Comparison of ENCODE assay signal across 13 cellular contexts in the genomic region with DNA sequence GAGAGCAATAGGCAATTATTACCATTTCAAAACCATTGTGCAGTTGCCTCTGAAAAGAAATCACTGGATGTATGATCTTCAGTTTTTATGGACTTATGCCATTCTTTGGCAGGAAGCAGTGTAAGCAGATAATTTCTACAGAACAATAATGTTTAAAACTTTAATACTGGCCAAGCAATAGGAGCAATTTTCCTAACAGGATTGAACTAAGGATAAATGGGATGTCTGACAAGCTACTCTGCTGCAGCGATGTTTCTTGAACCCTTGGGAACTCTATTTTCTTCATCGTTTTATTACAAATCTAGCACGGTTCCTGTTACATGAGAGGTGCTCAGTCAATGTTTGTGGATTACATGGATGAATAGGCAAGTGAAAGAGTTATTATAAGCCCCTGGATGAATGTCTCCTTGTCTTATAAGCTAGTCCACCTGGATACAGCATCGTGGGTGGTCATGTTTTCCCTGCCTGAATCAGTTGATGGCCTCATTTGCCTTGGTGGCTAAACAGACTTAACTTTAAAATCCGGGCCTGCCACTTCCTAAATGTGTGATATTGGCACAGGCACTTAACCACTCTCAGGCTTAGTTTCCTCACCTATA.
DNase-seq lines count a peak whose midpoint lies in the region; ATAC-seq and TF ChIP-seq lines count a peak whose summit lies in the region.
"Had no signal": no experiment of that assay in that cellular context is flagged by ENCODE, and none has a peak within 500 bp of the region (broad histone marks: within the 10 kb centered on the region; RNA-seq: fewer than 3 reads in every experiment).

No MANE protein-coding gene starts in this region.

- H3K4me3 ChIP-seq in HAP-1 (no peak overlapping the region), lower leg skin (ENCODE audit: low read depth, poor library complexity, severe bottlenecking) (no peak overlapping the region)
- H3K4me3 ChIP-seq: adrenal gland, GM23248 had no signal

- no peak for TF ChIP-seq CTCF in lower leg skin (IDR thresholded peaks at IDR 0.05)

- DNase-seq in HAP-1 (ENCODE audit: low spot score in 2 of 2), result peak; percentile 55 to 65
- peak; percentile 73 to 89 for DNase-seq in NCI-H2081 (lab: John Stamatoyannopoulos, UW)
- DNase-seq in NCI-H748 treated with DMSO at 0.1 percent for 48 hours (lab: John Stamatoyannopoulos, UW), result peak; percentile 69
- no peak for DNase-seq in left colon
- no peak for DNase-seq in iPS-NIHi7 (ENCODE audit: extremely low spot score)
- DNase-seq in lower leg skin (ENCODE audit: low spot score in 2 of 2), result no peak
- DNase-seq in hippocampal formation (lab: John Stamatoyannopoulos, UW), result no peak
- DNase-seq: activated CD4-positive, alpha-beta T cell treated with anti-CD3 and anti-CD28 coated beads, Interleukin-2, amount 50 U/mL, for 48 hours; adrenal gland; GM23248; midbrain; trophoblast cell had no signal

- ATAC-seq in left colon (peak; percentile 45), HG03457 (IDR thresholded peaks at IDR 0.05; ENCODE audit: unreplicated experiment) (no peak)

- peaks cover 3% of the 10 kb centered on the region for H3K4me1 ChIP-seq in HAP-1

- in situ Hi-C loops in HAP-1 (cut with MboI; ENCODE audit: low sequenced_read_pairs), result no loop called here

- 58 to 73% methylated on average over 5 of the region's 5 CpGs for WGBS in lower leg skin, 2 donors

- H3K36me3 ChIP-seq in HAP-1 (replicated peaks), result no peaks in the 10 kb centered on the region
- H3K36me3 ChIP-seq: adrenal gland had no signal

- intact Hi-C loops in left colon (cut with DNase I, micrococcal nuclease) (no loop called here), lower leg skin (cut with DNase I; ENCODE audit: low total_unique reads) (no loop called here)

- TF ChIP-seq POLR2A in lower leg skin (IDR thresholded peaks at IDR 0.05), result no peak

- no peaks in the 10 kb centered on the region for H3K9me3 ChIP-seq in HAP-1
- H3K9me3 ChIP-seq: adrenal gland had no signal

- H3K27me3 ChIP-seq in HAP-1 (ENCODE audit: low read depth), result peaks cover 34% of the 10 kb centered on the region
- H3K27me3 ChIP-seq: adrenal gland had no signal

Comparison
In these comparisons a context has a peak if more than half of its experiments do, and no peak if none do; other contexts are left out.
1. DNase-seq: peak in HAP-1 (2 of 2), NCI-H2081 (2 of 2) and NCI-H748 treated with DMSO at 0.1 percent for 48 hours (single experiment); none in left colon (0 of 2), iPS-NIHi7 (single experiment), lower leg skin (0 of 2) and hippocampal formation (0 of 2).